8 cellular contexts compared by ENCODE assay signal in genomic region chr19:1094655-1094977, GRCh38. TPM values are rescaled to one million over a fixed set of nuclear protein-coding genes. Genes with fewer than 3 reads are reported as not detected.
A peak's percentile ranks its signal among the peaks of the same experiment; 100 is the strongest.
DNase-seq lines count a peak whose midpoint lies in the region; ATAC-seq and TF ChIP-seq lines count a peak whose summit lies in the region.

No MANE protein-coding gene starts in this region.

- intact Hi-C loops in posterior vena cava (cut with DNase I): no loop called here

- H2AFZ ChIP-seq in MM.1S (ENCODE audit: low read length): no peak overlapping the region

- H3K9me3 ChIP-seq in BLaER1 treated with 17β-estradiol and CSF1 and Interleukin-3, amounts not matched to agents 10 nM and 100 nM (replicated peaks in 1 of 11): peaks cover 0 to 8% (median 2%) of the 10 kb centered on the region in 11 experiments; a peak in 14 of 22 replicates
- H3K9me3 ChIP-seq in MM.1S (replicated peaks; ENCODE audit: insufficient read depth, low read length) (no peaks in the 10 kb centered on the region), ectodermal cell (ENCODE audit: control insufficient read depth, low read length) (no peaks in the 10 kb centered on the region)

- no peak for DNase-seq in MM.1S
- DNase-seq in posterior vena cava (ENCODE audit: low spot score): no peak
- no peak for DNase-seq in NCI-H2081 (lab: John Stamatoyannopoulos, UW)
- DNase-seq in stimulated activated naive CD4-positive, alpha-beta T cell treated with Interleukin-2 at 50 U/mL for 16 hours (lab: John Stamatoyannopoulos, UW): no peak

- H3K4me2 ChIP-seq in BLaER1 treated with 17β-estradiol and CSF1 and Interleukin-3, amounts not matched to agents 10 nM and 100 nM: peak overlapping the region; percentile 90 to 100 (median 98)
- H3K4me2 ChIP-seq in MM.1S (ENCODE audit: low read depth, low read length): peak overlapping the region; percentile 63

- H3K9me3 Mint-ChIP-seq in nephron: no peaks in the 10 kb centered on the region

- H3K36me3 Mint-ChIP-seq in nephron (ENCODE audit: low read depth): no peaks in the 10 kb centered on the region

- peaks cover 22% of the 10 kb centered on the region for H3K4me1 Mint-ChIP-seq in nephron

- H3K27ac Mint-ChIP-seq in nephron: no peak overlapping the region

- H3K27me3 Mint-ChIP-seq in nephron (ENCODE audit: low read depth): peaks cover 5% of the 10 kb centered on the region

- no peak for ATAC-seq in GM18873 (IDR thresholded peaks at IDR 0.05; ENCODE audit: low FRiP score, unreplicated experiment)

- peak overlapping the region; percentile 90 to 99 (median 96) for H3K9ac ChIP-seq in BLaER1 treated with 17β-estradiol and CSF1 and Interleukin-3, amounts not matched to agents 10 nM and 100 nM
- peak overlapping the region; percentile 79 for H3K9ac ChIP-seq in MM.1S (ENCODE audit: low read length)

- TF ChIP-seq CTCF in MM.1S (IDR thresholded peaks at IDR 0.05; ENCODE audit: low read length) (no peak), nephron (IDR thresholded peaks at IDR 0.05; ENCODE audit: unreplicated experiment in 3 of 3) (no peak)

- H3F3A ChIP-seq in MM.1S (ENCODE audit: insufficient read depth, low read length): 0 out of 2 replicates have a peak, but pooled peaks cover 7% of the 10 kb centered on the region

- H4K20me1 ChIP-seq in BLaER1 treated with 17β-estradiol and CSF1 and Interleukin-3, amounts not matched to agents 10 nM and 100 nM: peaks cover 8 to 49% (median 42%) of the 10 kb centered on the region in 11 experiments; a peak in 20 of 22 replicates
- H4K20me1 ChIP-seq in MM.1S (ENCODE audit: insufficient read depth, low read length): peaks cover 7% of the 10 kb centered on the region; the same call in 1 of the 2 replicates

- peak overlapping the region; percentile 90 to 97 (median 92) for H3K4me3 Mint-ChIP-seq in nephron

- 2% methylated on average over 19 of the region's 19 CpGs for WGBS in ectodermal cell, 2 experiments

- H3K9me2 ChIP-seq in MM.1S (replicated peaks; ENCODE audit: insufficient read depth, low read length): no peaks in the 10 kb centered on the region

- H3K36me3 ChIP-seq in BLaER1 treated with 17β-estradiol and CSF1 and Interleukin-3, amounts not matched to agents 10 nM and 100 nM: peaks cover 36 to 46% (median 40%) of the 10 kb centered on the region in 11 experiments
- H3K36me3 ChIP-seq in MM.1S (replicated peaks; ENCODE audit: insufficient read depth, low read length) (no peaks in the 10 kb centered on the region), ectodermal cell (ENCODE audit: control insufficient read depth, insufficient read depth, low read length) (peaks cover 16% of the 10 kb centered on the region)

- peak overlapping the region; percentile 91 to 100 (median 98) for H3K4me3 ChIP-seq in BLaER1 treated with 17β-estradiol and CSF1 and Interleukin-3, amounts not matched to agents 10 nM and 100 nM
- H3K4me3 ChIP-seq in MM.1S (ENCODE audit: low read length) (peak overlapping the region; percentile 81), ectodermal cell (ENCODE audit: insufficient read depth, low read depth, low read length) (peak overlapping the region; percentile 93)

- H3K27ac ChIP-seq in BLaER1 treated with 17β-estradiol and CSF1 and Interleukin-3, amounts not matched to agents 10 nM and 100 nM: peak overlapping the region; percentile 68 to 100 (median 98)
- H3K27ac ChIP-seq in MM.1S (ENCODE audit: low read length) (no peak overlapping the region), ectodermal cell (ENCODE audit: insufficient read depth, low read depth, low read length, poor library complexity, severe bottlenecking) (no peak overlapping the region)

- peaks cover 38% of the 10 kb centered on the region for H3K79me2 ChIP-seq in MM.1S (ENCODE audit: low read length)

- peaks cover 48 to 89% (median 74%) of the 10 kb centered on the region in 10 experiments for H3K4me1 ChIP-seq in BLaER1 treated with 17β-estradiol and CSF1 and Interleukin-3, amounts not matched to agents 10 nM and 100 nM
- peaks cover 13% of the 10 kb centered on the region for H3K4me1 ChIP-seq in MM.1S (ENCODE audit: low read length)
- H3K4me1 ChIP-seq in ectodermal cell (ENCODE audit: control insufficient read depth, insufficient read depth, low read length): peaks cover 8% of the 10 kb centered on the region

- H3K27me3 ChIP-seq in BLaER1 treated with 17β-estradiol and CSF1 and Interleukin-3, amounts not matched to agents 10 nM and 100 nM: no peaks in the 10 kb centered on the region
- H3K27me3 ChIP-seq in MM.1S (replicated peaks; ENCODE audit: insufficient read depth, low read length) (no peaks in the 10 kb centered on the region), ectodermal cell (ENCODE audit: control insufficient read depth, insufficient read depth, low read length, poor library complexity, severe bottlenecking) (no peaks in the 10 kb centered on the region)

RNA-seq across cellular contexts. Expression of gene POLR2E, which starts 0.6 kb away (rescaled TPM):
- 254 TPM for polyA plus RNA-seq in ectodermal cell (2013, experiment 1 of 4)
- 233 TPM for polyA plus RNA-seq in ectodermal cell (2013, experiment 2 of 4)
- polyA plus RNA-seq in ectodermal cell (2013, experiment 3 of 4): 187 TPM
- polyA plus RNA-seq in ectodermal cell (2013, experiment 4 of 4): 200 TPM
- total RNA-seq in posterior vena cava: 100 to 1,000 TPM in 1 of 2 donors, 10 to 100 TPM in 1; 89.9 to 105 TPM

RNA-seq across cellular contexts. Expression of gene GPX4, which starts 9.2 kb away (rescaled TPM):
- polyA plus RNA-seq in ectodermal cell (2013, experiment 1 of 4): 427 TPM
- polyA plus RNA-seq in ectodermal cell (2013, experiment 2 of 4): 398 TPM
- polyA plus RNA-seq in ectodermal cell (2013, experiment 3 of 4): 429 TPM
- polyA plus RNA-seq in ectodermal cell (2013, experiment 4 of 4): 460 TPM
- total RNA-seq in posterior vena cava: 100 to 1,000 TPM; 176 to 193 TPM

RNA-seq across cellular contexts. Expression of gene ARHGAP45, which starts 27.6 kb away (rescaled TPM):
- polyA plus RNA-seq in ectodermal cell (2013, experiment 1 of 4): 18.4 TPM
- polyA plus RNA-seq in ectodermal cell (2013, experiment 2 of 4): 17.5 TPM
- polyA plus RNA-seq in ectodermal cell (2013, experiment 3 of 4): 16.3 TPM
- 13.6 TPM for polyA plus RNA-seq in ectodermal cell (2013, experiment 4 of 4)
- 10 to 100 TPM in 1 of 2 donors, 1 to 10 TPM in 1; 10.0 to 26.8 TPM for total RNA-seq in posterior vena cava

RNA-seq across cellular contexts. Expression of gene ABCA7, which starts 54.7 kb away (rescaled TPM):
- polyA plus RNA-seq in ectodermal cell (2013, experiment 1 of 4): 20.1 TPM
- polyA plus RNA-seq in ectodermal cell (2013, experiment 2 of 4): 26.0 TPM
- polyA plus RNA-seq in ectodermal cell (2013, experiment 3 of 4): 16.4 TPM
- 20.1 TPM for polyA plus RNA-seq in ectodermal cell (2013, experiment 4 of 4)
- total RNA-seq in posterior vena cava: 1 to 10 TPM; 4.0 to 4.4 TPM

Comparison
In these comparisons a context has a peak if more than half of its experiments do, and no peak if none do; other contexts are left out.
1. H3K27ac ChIP-seq: peak in BLaER1 treated with 17β-estradiol and CSF1 and Interleukin-3, amounts not matched to agents 10 nM and 100 nM (11 of 11); none in MM.1S (single experiment) and ectodermal cell (single experiment).
2. Peak in every context shown above with its lines, with median percentiles within 50 percentile points of each other: H3K4me3 ChIP-seq.